1 cellular context compared by ENCODE assay signal in the genomic region with DNA sequence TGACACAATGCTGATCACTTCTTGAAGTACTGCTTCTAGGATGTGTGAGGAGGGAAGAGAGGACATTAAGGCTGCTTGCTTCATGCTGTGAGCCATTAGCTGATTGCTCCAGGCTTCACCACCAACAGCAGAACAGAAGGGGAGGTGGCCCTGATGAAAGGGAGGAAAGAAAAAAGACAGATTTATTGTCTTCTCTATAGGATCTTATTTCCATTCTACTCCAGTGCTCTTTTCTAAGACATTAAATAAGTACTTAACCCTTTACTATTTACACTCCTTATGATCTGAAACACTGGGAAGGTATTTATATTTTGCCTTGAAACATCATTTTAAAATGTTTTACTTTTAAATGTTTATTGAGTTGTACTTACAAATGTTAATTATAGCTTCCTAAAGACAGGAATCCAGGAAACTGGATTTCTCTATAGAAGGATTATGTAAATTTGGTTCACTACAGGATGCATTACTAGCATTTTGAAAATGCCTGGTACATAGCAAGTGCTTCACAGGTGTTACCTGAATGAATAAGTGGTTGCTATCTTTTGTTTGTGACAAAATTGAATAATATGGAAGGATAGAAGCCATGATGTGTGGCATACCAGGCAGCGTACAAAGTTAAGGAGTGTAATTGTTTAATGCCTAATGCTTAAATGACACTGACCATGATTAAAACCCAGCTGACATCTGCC.
TF ChIP-seq lines count a peak whose summit lies in the region.

No MANE protein-coding gene starts in this region.

TF ChIP-seq in H1, 55 proteins besides CTCF, POLR2A, EP300 and RAD21 (continued from another document):
- TF ChIP-seq, protein P1, sequence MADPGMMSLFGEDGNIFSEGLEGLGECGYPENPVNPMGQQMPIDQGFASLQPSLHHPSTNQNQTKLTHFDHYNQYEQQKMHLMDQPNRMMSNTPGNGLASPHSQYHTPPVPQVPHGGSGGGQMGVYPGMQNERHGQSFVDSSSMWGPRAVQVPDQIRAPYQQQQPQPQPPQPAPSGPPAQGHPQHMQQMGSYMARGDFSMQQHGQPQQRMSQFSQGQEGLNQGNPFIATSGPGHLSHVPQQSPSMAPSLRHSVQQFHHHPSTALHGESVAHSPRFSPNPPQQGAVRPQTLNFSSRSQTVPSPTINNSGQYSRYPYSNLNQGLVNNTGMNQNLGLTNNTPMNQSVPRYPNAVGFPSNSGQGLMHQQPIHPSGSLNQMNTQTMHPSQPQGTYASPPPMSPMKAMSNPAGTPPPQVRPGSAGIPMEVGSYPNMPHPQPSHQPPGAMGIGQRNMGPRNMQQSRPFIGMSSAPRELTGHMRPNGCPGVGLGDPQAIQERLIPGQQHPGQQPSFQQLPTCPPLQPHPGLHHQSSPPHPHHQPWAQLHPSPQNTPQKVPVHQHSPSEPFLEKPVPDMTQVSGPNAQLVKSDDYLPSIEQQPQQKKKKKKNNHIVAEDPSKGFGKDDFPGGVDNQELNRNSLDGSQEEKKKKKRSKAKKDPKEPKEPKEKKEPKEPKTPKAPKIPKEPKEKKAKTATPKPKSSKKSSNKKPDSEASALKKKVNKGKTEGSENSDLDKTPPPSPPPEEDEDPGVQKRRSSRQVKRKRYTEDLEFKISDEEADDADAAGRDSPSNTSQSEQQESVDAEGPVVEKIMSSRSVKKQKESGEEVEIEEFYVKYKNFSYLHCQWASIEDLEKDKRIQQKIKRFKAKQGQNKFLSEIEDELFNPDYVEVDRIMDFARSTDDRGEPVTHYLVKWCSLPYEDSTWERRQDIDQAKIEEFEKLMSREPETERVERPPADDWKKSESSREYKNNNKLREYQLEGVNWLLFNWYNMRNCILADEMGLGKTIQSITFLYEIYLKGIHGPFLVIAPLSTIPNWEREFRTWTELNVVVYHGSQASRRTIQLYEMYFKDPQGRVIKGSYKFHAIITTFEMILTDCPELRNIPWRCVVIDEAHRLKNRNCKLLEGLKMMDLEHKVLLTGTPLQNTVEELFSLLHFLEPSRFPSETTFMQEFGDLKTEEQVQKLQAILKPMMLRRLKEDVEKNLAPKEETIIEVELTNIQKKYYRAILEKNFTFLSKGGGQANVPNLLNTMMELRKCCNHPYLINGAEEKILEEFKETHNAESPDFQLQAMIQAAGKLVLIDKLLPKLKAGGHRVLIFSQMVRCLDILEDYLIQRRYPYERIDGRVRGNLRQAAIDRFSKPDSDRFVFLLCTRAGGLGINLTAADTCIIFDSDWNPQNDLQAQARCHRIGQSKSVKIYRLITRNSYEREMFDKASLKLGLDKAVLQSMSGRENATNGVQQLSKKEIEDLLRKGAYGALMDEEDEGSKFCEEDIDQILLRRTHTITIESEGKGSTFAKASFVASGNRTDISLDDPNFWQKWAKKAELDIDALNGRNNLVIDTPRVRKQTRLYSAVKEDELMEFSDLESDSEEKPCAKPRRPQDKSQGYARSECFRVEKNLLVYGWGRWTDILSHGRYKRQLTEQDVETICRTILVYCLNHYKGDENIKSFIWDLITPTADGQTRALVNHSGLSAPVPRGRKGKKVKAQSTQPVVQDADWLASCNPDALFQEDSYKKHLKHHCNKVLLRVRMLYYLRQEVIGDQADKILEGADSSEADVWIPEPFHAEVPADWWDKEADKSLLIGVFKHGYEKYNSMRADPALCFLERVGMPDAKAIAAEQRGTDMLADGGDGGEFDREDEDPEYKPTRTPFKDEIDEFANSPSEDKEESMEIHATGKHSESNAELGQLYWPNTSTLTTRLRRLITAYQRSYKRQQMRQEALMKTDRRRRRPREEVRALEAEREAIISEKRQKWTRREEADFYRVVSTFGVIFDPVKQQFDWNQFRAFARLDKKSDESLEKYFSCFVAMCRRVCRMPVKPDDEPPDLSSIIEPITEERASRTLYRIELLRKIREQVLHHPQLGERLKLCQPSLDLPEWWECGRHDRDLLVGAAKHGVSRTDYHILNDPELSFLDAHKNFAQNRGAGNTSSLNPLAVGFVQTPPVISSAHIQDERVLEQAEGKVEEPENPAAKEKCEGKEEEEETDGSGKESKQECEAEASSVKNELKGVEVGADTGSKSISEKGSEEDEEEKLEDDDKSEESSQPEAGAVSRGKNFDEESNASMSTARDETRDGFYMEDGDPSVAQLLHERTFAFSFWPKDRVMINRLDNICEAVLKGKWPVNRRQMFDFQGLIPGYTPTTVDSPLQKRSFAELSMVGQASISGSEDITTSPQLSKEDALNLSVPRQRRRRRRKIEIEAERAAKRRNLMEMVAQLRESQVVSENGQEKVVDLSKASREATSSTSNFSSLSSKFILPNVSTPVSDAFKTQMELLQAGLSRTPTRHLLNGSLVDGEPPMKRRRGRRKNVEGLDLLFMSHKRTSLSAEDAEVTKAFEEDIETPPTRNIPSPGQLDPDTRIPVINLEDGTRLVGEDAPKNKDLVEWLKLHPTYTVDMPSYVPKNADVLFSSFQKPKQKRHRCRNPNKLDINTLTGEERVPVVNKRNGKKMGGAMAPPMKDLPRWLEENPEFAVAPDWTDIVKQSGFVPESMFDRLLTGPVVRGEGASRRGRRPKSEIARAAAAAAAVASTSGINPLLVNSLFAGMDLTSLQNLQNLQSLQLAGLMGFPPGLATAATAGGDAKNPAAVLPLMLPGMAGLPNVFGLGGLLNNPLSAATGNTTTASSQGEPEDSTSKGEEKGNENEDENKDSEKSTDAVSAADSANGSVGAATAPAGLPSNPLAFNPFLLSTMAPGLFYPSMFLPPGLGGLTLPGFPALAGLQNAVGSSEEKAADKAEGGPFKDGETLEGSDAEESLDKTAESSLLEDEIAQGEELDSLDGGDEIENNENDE (IDR thresholded peaks at IDR 0.05; ENCODE audit: insufficient replicate concordance, low read length) = peak; percentile 63
- TF ChIP-seq CEBPB (IDR thresholded peaks at IDR 0.05; ENCODE audit: low read depth, low read length) (peak; percentile 44), RXRA (IDR thresholded peaks at IDR 0.05; ENCODE audit: insufficient read depth, low read depth, low read length) (no peak), KDM1A (IDR thresholded peaks at IDR 0.05; ENCODE audit: borderline replicate concordance, low read length) (no peak), TBP (IDR thresholded peaks at IDR 0.05; ENCODE audit: low read depth, low read length) (no peak)
